Comparison of ENCODE assay signal across 20 cellular contexts in the genomic region with DNA sequence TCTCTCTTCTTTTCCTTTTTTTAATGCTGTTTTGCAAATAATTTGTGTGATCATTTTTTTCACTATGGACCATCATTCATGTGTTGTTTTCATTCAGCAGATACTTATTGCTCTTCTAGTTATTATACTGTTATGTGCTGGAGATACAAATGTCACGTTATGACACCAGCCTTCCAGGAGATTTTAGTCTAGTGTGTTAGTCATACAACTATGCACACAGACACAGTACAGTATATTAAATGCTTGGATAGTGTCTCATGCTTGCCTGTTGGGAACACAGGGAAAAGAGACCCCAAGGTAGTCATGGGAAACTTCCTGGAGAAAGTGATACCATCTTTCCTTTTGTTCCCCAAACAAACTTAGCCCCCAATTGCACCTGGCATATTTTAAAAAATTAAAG.
DNase-seq lines count a peak whose midpoint lies in the region; FAIRE-seq and TF ChIP-seq lines count a peak whose summit lies in the region.
"Had no signal": no experiment of that assay in that cellular context is flagged by ENCODE, and none has a peak within 500 bp of the region (broad histone marks: within the 10 kb centered on the region; RNA-seq: fewer than 3 reads in every experiment).

No MANE protein-coding gene starts in this region.

- WGBS in mesenchymal stem cell = no CpG with 5 or more reads among the region's 1 CpG

- no peak overlapping the region for H3K4me3 ChIP-seq in epithelial cell of esophagus (ENCODE audit: low read length)
- no peak overlapping the region for H3K4me3 ChIP-seq in mesenchymal stem cell (ENCODE audit: insufficient read depth in 1 of 2, low read depth in 1 of 2, low read length in 2 of 2)
- no peak overlapping the region for H3K4me3 ChIP-seq in BE2C (ENCODE audit: low read depth, low read length)
- H3K4me3 ChIP-seq in HAP-1 = no peak overlapping the region
- H3K4me3 ChIP-seq: K562, thyroid gland had no signal

- H3K18ac ChIP-seq in mesenchymal stem cell (ENCODE audit: low read depth in 1 of 2, low read length in 2 of 2) = no peak overlapping the region

- no peak overlapping the region for H4K8ac ChIP-seq in mesenchymal stem cell (ENCODE audit: low read length)

- H3K9me3 ChIP-seq in mesenchymal stem cell (ENCODE audit: control insufficient read depth, low read length) (no peaks in the 10 kb centered on the region), BE2C (no peaks in the 10 kb centered on the region), HAP-1 (no peaks in the 10 kb centered on the region)
- H3K9me3 ChIP-seq: thyroid gland had no signal

- peaks cover 9% of the 10 kb centered on the region for H3K79me1 ChIP-seq in mesenchymal stem cell (replicated peaks; ENCODE audit: low read length, poor library complexity, severe bottlenecking)

- no peak overlapping the region for H2BK15ac ChIP-seq in mesenchymal stem cell (ENCODE audit: low read depth, poor library complexity, severe bottlenecking)

- no peaks in the 10 kb centered on the region for H3K4me1 ChIP-seq in mesenchymal stem cell (ENCODE audit: control insufficient read depth, insufficient read depth, low read depth, low read length)
- no peaks in the 10 kb centered on the region; the same call in 1 of the 2 replicates for H3K4me1 ChIP-seq in BE2C
- H3K4me1 ChIP-seq in HAP-1 = no peaks in the 10 kb centered on the region
- H3K4me1 ChIP-seq: thyroid gland had no signal

- no peak overlapping the region for H2BK120ac ChIP-seq in mesenchymal stem cell (ENCODE audit: low read depth, low read length)

- H3K27ac ChIP-seq in mesenchymal stem cell (ENCODE audit: low read length, poor library complexity, severe bottlenecking) = no peak overlapping the region
- H3K27ac ChIP-seq: thyroid gland had no signal

- no peak overlapping the region for H2BK5ac ChIP-seq in mesenchymal stem cell (ENCODE audit: low read depth, low read length, poor library complexity, severe bottlenecking)

- no peak for FAIRE-seq in D721Med (lab: Jason Lieb, UNC)
- FAIRE-seq: K562 had no signal

- in situ Hi-C loops in HAP-1 (cut with MboI; ENCODE audit: low sequenced_read_pairs) = no loop called here

- H3K9ac ChIP-seq in mesenchymal stem cell (ENCODE audit: low read length) = no peak overlapping the region

- H4K91ac ChIP-seq in mesenchymal stem cell (ENCODE audit: low read length) = no peak overlapping the region

- H3K4me2 ChIP-seq in mesenchymal stem cell (ENCODE audit: low read length, poor library complexity, severe bottlenecking) = no peak overlapping the region

- TF ChIP-seq CTCF in epithelial cell of esophagus (IDR thresholded peaks at IDR 0.05; ENCODE audit: insufficient read depth, low read depth, low read length, missing control alignments) (no peak), D721Med (IDR thresholded peaks at IDR 0.05; ENCODE audit: insufficient read depth, missing control alignments) (no peak), BE2C (IDR thresholded peaks at IDR 0.05; ENCODE audit: low read depth, low read length) (no peak)

- H2AFZ ChIP-seq in mesenchymal stem cell (ENCODE audit: low read depth, low read length) = no peak overlapping the region

- peak; percentile 25 for DNase-seq in GM03348 (ENCODE audit: low spot score)
- DNase-seq in RKO (ENCODE audit: low spot score) = peak; percentile 13
- DNase-seq in epithelial cell of esophagus (ENCODE audit: low read depth) = peak; percentile 29
- peak; percentile 26 for DNase-seq in mesenchymal stem cell
- DNase-seq in D721Med (ENCODE audit: insufficient read length, low spot score) = no peak
- DNase-seq in BE2C = no peak
- no peak for DNase-seq in HAP-1 (ENCODE audit: low spot score in 2 of 2)
- no peak for DNase-seq in HPDE6-E6E7 (ENCODE audit: extremely low spot score)
- DNase-seq: activated CD4-positive, alpha-beta T cell treated with anti-CD3 and anti-CD28 coated beads, Interleukin-2, amount 50 U/mL, for 1 hour; activated naive CD8-positive, alpha-beta T cell treated with anti-CD3 and anti-CD28 coated beads for 36 hours; AML-193; dermis blood vessel endothelial cell; NCI-H2171 treated with DMSO at 0.1 percent for 48 hours; NCI-H69; nucleus accumbens; stimulated activated CD4-positive, alpha-beta T cell treated with anti-CD3 and anti-CD28 coated beads, Interleukin-4, amount 100 ng/mL, for 1 hour; stimulated activated naive CD4-positive, alpha-beta T cell treated with Interleukin-2 at 50 U/mL for 16 hours; T-helper 9 cell; thyroid gland had no signal

- H3K23ac ChIP-seq in mesenchymal stem cell (ENCODE audit: low read length in 2 of 2) = no peak overlapping the region

- H3K27me3 ChIP-seq in mesenchymal stem cell (ENCODE audit: control insufficient read depth in 1 of 2, insufficient read depth in 1 of 2, low read length in 2 of 2) = no peaks in the 10 kb centered on the region
- H3K27me3 ChIP-seq in BE2C = no peaks in the 10 kb centered on the region
- H3K27me3 ChIP-seq in HAP-1 (ENCODE audit: low read depth) = no peaks in the 10 kb centered on the region
- H3K27me3 ChIP-seq: thyroid gland had no signal

- H3K4ac ChIP-seq in mesenchymal stem cell (ENCODE audit: low read depth in 1 of 2, low read length in 2 of 2) = no peak overlapping the region

- H3K14ac ChIP-seq in mesenchymal stem cell (ENCODE audit: low read length in 2 of 2) = no peak overlapping the region

- H3K36me3 ChIP-seq in mesenchymal stem cell (ENCODE audit: control insufficient read depth in 1 of 2, insufficient read depth in 2 of 2, low read depth in 1 of 2, low read length in 2 of 2) (no peaks in the 10 kb centered on the region), BE2C (no peaks in the 10 kb centered on the region), HAP-1 (replicated peaks) (no peaks in the 10 kb centered on the region)
- H3K36me3 ChIP-seq: thyroid gland had no signal

- H2BK12ac ChIP-seq in mesenchymal stem cell (ENCODE audit: low read length in 2 of 2) = no peak overlapping the region

- no peak overlapping the region for H2AK5ac ChIP-seq in mesenchymal stem cell (ENCODE audit: low read length, severe bottlenecking)

Comparison
In these comparisons a context has a peak if more than half of its experiments do, and no peak if none do; other contexts are left out.
1. DNase-seq: peak in GM03348 (single experiment), RKO (single experiment), epithelial cell of esophagus (single experiment) and mesenchymal stem cell (single experiment); none in D721Med (single experiment), BE2C (single experiment), HAP-1 (0 of 2) and HPDE6-E6E7 (single experiment).